In the genomic region with DNA sequence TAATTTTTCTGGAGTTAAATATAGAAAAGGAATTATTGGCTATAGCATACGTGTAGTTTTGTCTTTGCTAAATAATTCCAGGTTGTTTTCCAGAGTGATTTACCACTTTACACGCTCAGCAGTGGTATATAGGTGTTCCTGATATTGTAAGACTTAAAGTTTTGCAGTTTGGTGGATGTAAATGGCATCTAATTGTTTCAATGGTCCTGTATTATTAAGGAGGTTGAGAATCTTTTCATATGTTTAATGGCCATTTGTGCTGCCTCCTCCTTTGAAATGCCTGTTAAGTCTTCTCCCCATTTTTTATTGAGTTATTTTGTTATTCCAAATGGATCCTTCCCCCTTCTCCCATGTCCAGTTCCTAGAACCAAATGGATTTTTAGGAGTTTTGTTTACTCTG, we compare ENCODE assay signal across 25 cellular contexts.
"Had no signal": no experiment of that assay in that cellular context is flagged by ENCODE, and none has a peak within 500 bp of the region (broad histone marks: within the 10 kb centered on the region; RNA-seq: fewer than 3 reads in every experiment).

No MANE protein-coding gene starts in this region.

- H3K27me3 ChIP-seq: gastroesophageal sphincter, heart left ventricle, hepatocyte, neural progenitor cell, right lobe of liver, transverse colon, upper lobe of right lung, uterus had no signal

- H3K4me1 Mint-ChIP-seq: mesothelial cell of epicardium, neural progenitor cell had no signal

- H2AFZ ChIP-seq: hepatocyte, neural progenitor cell, parathyroid adenoma had no signal

- ATAC-seq: esophagus mucosa; gastroesophageal sphincter; heart left ventricle; left lobe of liver; naive thymus-derived CD4-positive, alpha-beta T cell; stimulated activated naive B cell treated with anti-CD40 and anti-IgM and Interleukin-4, amounts not matched to agents 10 μg/mL and 1 μg/mL and 100 μg/mL, for 72 hours; upper lobe of right lung had no signal

- H3K9ac ChIP-seq: neural progenitor cell, parathyroid adenoma had no signal

- H3K4me1 ChIP-seq: gastroesophageal sphincter, heart left ventricle, neural progenitor cell, parathyroid adenoma, right lobe of liver, upper lobe of right lung, uterus had no signal

- H3K27me3 Mint-ChIP-seq: naive thymus-derived CD4-positive, alpha-beta T cell; progenitor cell of endocrine pancreas; stimulated activated naive B cell treated with anti-CD40 and anti-IgM and Interleukin-4, amounts not matched to agents 10 μg/mL and 1 μg/mL and 100 μg/mL, for 72 hours; stimulated activated naive CD8-positive, alpha-beta T cell treated with anti-CD3 and anti-CD28 coated beads, Interleukin-15, Interleukin-2, amounts not matched to agents 100 ng/mL and 50 ng/mL, for 24 hours had no signal

- H3K9me3 ChIP-seq: gastroesophageal sphincter, heart left ventricle, right lobe of liver, transverse colon, upper lobe of right lung, uterus had no signal

- H3K4me3 Mint-ChIP-seq: mesothelial cell of epicardium; nephron; neural progenitor cell; stimulated activated naive B cell treated with anti-CD40 and anti-IgM and Interleukin-4, amounts not matched to agents 10 μg/mL and 1 μg/mL and 100 μg/mL, for 72 hours; stimulated activated naive CD8-positive, alpha-beta T cell treated with anti-CD3 and anti-CD28 coated beads, Interleukin-15, Interleukin-2, amounts not matched to agents 100 ng/mL and 50 ng/mL, for 24 hours had no signal

- H3K4me3 ChIP-seq: gastroesophageal sphincter, heart left ventricle, hepatocyte, neural progenitor cell, right lobe of liver, transverse colon, upper lobe of right lung, uterus had no signal

- H3K36me3 ChIP-seq: neural progenitor cell, uterus had no signal

- H3K27ac Mint-ChIP-seq: mesothelial cell of epicardium; nephron; neural progenitor cell; progenitor cell of endocrine pancreas; stimulated activated naive B cell treated with anti-CD40 and anti-IgM and Interleukin-4, amounts not matched to agents 10 μg/mL and 1 μg/mL and 100 μg/mL, for 72 hours; stimulated activated naive CD8-positive, alpha-beta T cell treated with anti-CD3 and anti-CD28 coated beads, Interleukin-15, Interleukin-2, amounts not matched to agents 100 ng/mL and 50 ng/mL, for 24 hours had no signal

- H3K4me2 ChIP-seq: hepatocyte, neural progenitor cell had no signal

- H3K27ac ChIP-seq: epithelial cell of prostate, gastroesophageal sphincter, heart left ventricle, hepatocyte, neural progenitor cell, parathyroid adenoma, right lobe of liver, transverse colon, upper lobe of right lung, uterus had no signal

- DNase-seq: cortex of kidney; foreskin fibroblast; heart left ventricle; kidney; mesenchymal stem cell; naive thymus-derived CD4-positive, alpha-beta T cell; small intestine; stimulated activated CD4-positive, alpha-beta T cell treated with anti-CD3 and anti-CD28 coated beads, Interleukin-15, amount 100 ng/mL, for 24 hours; stimulated activated CD4-positive, alpha-beta T cell treated with anti-CD3 and anti-CD28 coated beads, Interleukin-2, amount 100 ng/mL, for 48 hours; stimulated activated naive B cell treated with anti-CD40 and anti-IgM and Interleukin-4, amounts not matched to agents 10 μg/mL and 1 μg/mL and 100 μg/mL, for 72 hours; transverse colon; upper lobe of right lung; uterus had no signal

- H3K9me3 Mint-ChIP-seq: mesothelial cell of epicardium; naive thymus-derived CD4-positive, alpha-beta T cell; nephron; neural progenitor cell; stimulated activated naive B cell treated with anti-CD40 and anti-IgM and Interleukin-4, amounts not matched to agents 10 μg/mL and 1 μg/mL and 100 μg/mL, for 72 hours; stimulated activated naive CD8-positive, alpha-beta T cell treated with anti-CD3 and anti-CD28 coated beads, Interleukin-15, Interleukin-2, amounts not matched to agents 100 ng/mL and 50 ng/mL, for 24 hours had no signal
